ENCODE assay signal across 25 cellular contexts in genomic region chr10:130904676-130905075, GRCh38.
"Had no signal": no experiment of that assay in that cellular context is flagged by ENCODE, and none has a peak within 500 bp of the region (broad histone marks: within the 10 kb centered on the region; RNA-seq: fewer than 3 reads in every experiment).

No MANE protein-coding gene starts in this region.

- H3K36me3 Mint-ChIP-seq: naive thymus-derived CD4-positive, alpha-beta T cell; natural killer cell; neural progenitor cell; stimulated activated effector memory CD8-positive, alpha-beta T cell treated with anti-CD3 and anti-CD28 coated beads, Interleukin-12 subunit alpha, Interleukin-12 subunit beta, amount 100 ng/mL, for 72 hours; stimulated activated naive B cell treated with anti-CD40 and anti-IgM and Interleukin-4, amounts not matched to agents 10 μg/mL and 1 μg/mL and 100 μg/mL, for 72 hours had no signal

- H3K27me3 Mint-ChIP-seq: stimulated activated naive B cell treated with anti-CD40 and anti-IgM and Interleukin-4, amounts not matched to agents 10 μg/mL and 1 μg/mL and 100 μg/mL, for 72 hours had no signal

- H3K4me1 Mint-ChIP-seq: naive thymus-derived CD4-positive, alpha-beta T cell; natural killer cell; nephron; neural progenitor cell; stimulated activated effector memory CD8-positive, alpha-beta T cell treated with anti-CD3 and anti-CD28 coated beads, Interleukin-12 subunit alpha, Interleukin-12 subunit beta, amount 100 ng/mL, for 72 hours; stimulated activated naive B cell treated with anti-CD40 and anti-IgM and Interleukin-4, amounts not matched to agents 10 μg/mL and 1 μg/mL and 100 μg/mL, for 72 hours had no signal

- DNase-seq: naive thymus-derived CD4-positive, alpha-beta T cell; natural killer cell; nucleus accumbens; ovary; posterior cingulate gyrus; psoas muscle; right cardiac atrium; right lobe of liver; sigmoid colon; small intestine; stimulated activated CD4-positive, alpha-beta T cell treated with anti-CD3 and anti-CD28 coated beads, Interleukin-15, amount 100 ng/mL, for 24 hours; stimulated activated CD4-positive, alpha-beta T cell treated with anti-CD3 and anti-CD28 coated beads, Interleukin-2, amount 100 ng/mL, for 24 hours; stimulated activated CD4-positive, alpha-beta T cell treated with anti-CD3 and anti-CD28 coated beads, Interleukin-2, amount 100 ng/mL, for 48 hours; stimulated activated CD4-positive, alpha-beta T cell treated with anti-CD3 and anti-CD28 coated beads, Interleukin-4, amount 100 ng/mL, for 24 hours; stimulated activated naive B cell treated with anti-CD40 and anti-IgM and Interleukin-4, amounts not matched to agents 10 μg/mL and 1 μg/mL and 100 μg/mL, for 72 hours; stimulated activated naive CD4-positive, alpha-beta T cell treated with Interleukin-2 at 50 U/mL for 16 hours; stomach; thyroid gland; trophoblast cell; upper lobe of left lung had no signal

- H3K27ac Mint-ChIP-seq: naive thymus-derived CD4-positive, alpha-beta T cell; natural killer cell; nephron; neural progenitor cell; progenitor cell of endocrine pancreas; stimulated activated effector memory CD8-positive, alpha-beta T cell treated with anti-CD3 and anti-CD28 coated beads, Interleukin-12 subunit alpha, Interleukin-12 subunit beta, amount 100 ng/mL, for 72 hours; stimulated activated naive B cell treated with anti-CD40 and anti-IgM and Interleukin-4, amounts not matched to agents 10 μg/mL and 1 μg/mL and 100 μg/mL, for 72 hours; stimulated activated naive CD8-positive, alpha-beta T cell treated with anti-CD3 and anti-CD28 coated beads, Interleukin-15, Interleukin-2, amounts not matched to agents 100 ng/mL and 50 ng/mL, for 24 hours had no signal

- H3K4me3 Mint-ChIP-seq: naive thymus-derived CD4-positive, alpha-beta T cell; natural killer cell; nephron; neural progenitor cell; stimulated activated effector memory CD8-positive, alpha-beta T cell treated with anti-CD3 and anti-CD28 coated beads, Interleukin-12 subunit alpha, Interleukin-12 subunit beta, amount 100 ng/mL, for 72 hours; stimulated activated naive B cell treated with anti-CD40 and anti-IgM and Interleukin-4, amounts not matched to agents 10 μg/mL and 1 μg/mL and 100 μg/mL, for 72 hours; stimulated activated naive CD8-positive, alpha-beta T cell treated with anti-CD3 and anti-CD28 coated beads, Interleukin-15, Interleukin-2, amounts not matched to agents 100 ng/mL and 50 ng/mL, for 24 hours had no signal

- H3K9me3 Mint-ChIP-seq: natural killer cell; nephron; stimulated activated effector memory CD8-positive, alpha-beta T cell treated with anti-CD3 and anti-CD28 coated beads, Interleukin-12 subunit alpha, Interleukin-12 subunit beta, amount 100 ng/mL, for 72 hours; stimulated activated naive B cell treated with anti-CD40 and anti-IgM and Interleukin-4, amounts not matched to agents 10 μg/mL and 1 μg/mL and 100 μg/mL, for 72 hours had no signal
